Comparison of ENCODE assay signal across 9 cellular contexts in genomic region chr2:173101687-173102086, GRCh38. TPM values are rescaled to one million over a fixed set of nuclear protein-coding genes. Genes with fewer than 3 reads are reported as not detected.
DNase-seq lines count a peak whose midpoint lies in the region; ATAC-seq and TF ChIP-seq lines count a peak whose summit lies in the region.
"Had no signal": no experiment of that assay in that cellular context is flagged by ENCODE, and none has a peak within 500 bp of the region (broad histone marks: within the 10 kb centered on the region; RNA-seq: fewer than 3 reads in every experiment).

No MANE protein-coding gene starts in this region.

- peak overlapping the region in 1 of 4 donors; percentile 39 for H3K27ac ChIP-seq in gastroesophageal sphincter
- H3K27ac ChIP-seq: SK-N-MC had no signal

- H3K36me3 ChIP-seq in gastroesophageal sphincter, result peaks cover 0 to 7% of the 10 kb centered on the region in 2 donors

- peak; percentile 33 for DNase-seq in GM10248 (ENCODE audit: extremely low spot score)
- DNase-seq in COLO668 (lab: John Stamatoyannopoulos, UW; ENCODE audit: unreplicated experiment), result no peak
- DNase-seq in amniotic stem cell (lab: John Stamatoyannopoulos, UW), result no peak
- DNase-seq in activated CD8-positive, alpha-beta memory T cell treated with anti-CD3 and anti-CD28 coated beads for 24 hours, result no peak

- peaks cover 10 to 94% (median 21%) of the 10 kb centered on the region in 3 donors for H3K4me1 ChIP-seq in gastroesophageal sphincter

- no peaks in the 10 kb centered on the region for H3K9me3 ChIP-seq in gastroesophageal sphincter

- CTCF ChIA-PET in GM10248 (lab: Yijun Ruan, JAX), result interaction anchor here (0.9 to 2.3 kb wide), 6 partner anchors 10 to 109 kb away, joined by 3 to 10 read pairs (median 4); no protein-coding TSS in a partner anchor

- TF ChIP-seq POLR2A in gastroesophageal sphincter (IDR thresholded peaks at IDR 0.05), result no peak

- H3K27me3 ChIP-seq in gastroesophageal sphincter, result no peaks in the 10 kb centered on the region

- no peak for TF ChIP-seq CTCF in GM10248 (IDR thresholded peaks at IDR 0.05; ENCODE audit: control extremely low read depth, extremely low read depth, low read depth, missing control alignments)
- no peak for TF ChIP-seq CTCF in gastroesophageal sphincter (IDR thresholded peaks at IDR 0.05)

- no peak overlapping the region for H3K4me3 ChIP-seq in gastroesophageal sphincter
- H3K4me3 ChIP-seq: SK-N-MC had no signal

- no peak for TF ChIP-seq EP300 in gastroesophageal sphincter (IDR thresholded peaks at IDR 0.05)

- POLR2A ChIA-PET in GM10248 (lab: Yijun Ruan, JAX), result no interaction called here

- ATAC-seq in GM19463 (IDR thresholded peaks at IDR 0.05; ENCODE audit: unreplicated experiment), result peak; percentile 82
- ATAC-seq in HG03558 (IDR thresholded peaks at IDR 0.05; ENCODE audit: extremely low read depth, unreplicated experiment), result peak; percentile 67
- ATAC-seq in gastroesophageal sphincter, result peak; percentile 80
- ATAC-seq in GM21786 (IDR thresholded peaks at IDR 0.05; ENCODE audit: unreplicated experiment), result no peak

- WGBS in gastroesophageal sphincter (ENCODE audit: low coverage in 1 of 2), 2 donors, result 29 to 63% methylated on average over 3 of the region's 3 CpGs

RNA-seq across cellular contexts. Expression of gene MAP3K20, which starts 26.0 kb away (rescaled TPM):
- total RNA-seq in gastroesophageal sphincter, result 100 to 1,000 TPM; 318 to 496 (median 327) TPM
